Comparison of ENCODE assay signal across 8 cellular contexts in genomic region chr10:21953585-21954057, GRCh38. TPM values are rescaled to one million over a fixed set of nuclear protein-coding genes. Genes with fewer than 3 reads are reported as not detected.
A peak's percentile ranks its signal among the peaks of the same experiment; 100 is the strongest.
DNase-seq lines count a peak whose midpoint lies in the region; ATAC-seq and TF ChIP-seq lines count a peak whose summit lies in the region.

No MANE protein-coding gene starts in this region.

- BruUV-seq in Calu3 (replicated peaks; lab: Mats Ljungman, UMichigan) = no TSS peak

- H2AFZ ChIP-seq in KMS-11 (ENCODE audit: low read depth) (no peak overlapping the region), fibroblast of lung (ENCODE audit: low read length) (no peak overlapping the region)

- H3K27ac ChIP-seq in KMS-11 (no peak overlapping the region; the same call in 1 of the 2 replicates), fibroblast of lung (ENCODE audit: insufficient read depth, low read length) (no peak overlapping the region)

- peak overlapping the region; percentile 17; the same call in 1 of the 2 replicates for H3K4me2 ChIP-seq in KMS-11
- no peak overlapping the region for H3K4me2 ChIP-seq in fibroblast of lung (ENCODE audit: extremely low read depth, insufficient read depth, low read length)

- H4K20me1 ChIP-seq in KMS-11 (ENCODE audit: insufficient read depth) (peaks cover 11% of the 10 kb centered on the region; the same call in 1 of the 2 replicates), fibroblast of lung (ENCODE audit: control insufficient read depth, extremely low read depth, insufficient read depth, low read length) (no peaks in the 10 kb centered on the region)

- no peak overlapping the region for H3K4me3 Mint-ChIP-seq in Calu3 (ENCODE audit: low read depth, unreplicated experiment)
- H3K4me3 Mint-ChIP-seq in activated T-helper 1 cell treated with anti-CD3 and anti-CD28 coated beads, Interleukin-12 subunit alpha, Interleukin-12 subunit beta, Interleukin-2, Interleukin-4 antibody, amounts not matched to agents 30 ng/mL and 10 ng/mL and 1 ng/mL, durations not matched to agents 14 hours and 24 hours and 36 hours = no peak overlapping the region

- no peaks in the 10 kb centered on the region for H3K9me3 ChIP-seq in fibroblast of lung (ENCODE audit: control insufficient read depth, insufficient read depth, low read depth, low read length)

- no peaks in the 10 kb centered on the region for H3K36me3 ChIP-seq in KMS-11 (ENCODE audit: insufficient read depth)
- H3K36me3 ChIP-seq in fibroblast of lung (ENCODE audit: control insufficient read depth, insufficient read depth, low read length) = no peaks in the 10 kb centered on the region

- no peaks in the 10 kb centered on the region for H3K27me3 Mint-ChIP-seq in Calu3 (ENCODE audit: unreplicated experiment)
- peaks cover 2% of the 10 kb centered on the region for H3K27me3 Mint-ChIP-seq in activated T-helper 1 cell treated with anti-CD3 and anti-CD28 coated beads, Interleukin-12 subunit alpha, Interleukin-12 subunit beta, Interleukin-2, Interleukin-4 antibody, amounts not matched to agents 30 ng/mL and 10 ng/mL and 1 ng/mL, durations not matched to agents 14 hours and 24 hours and 36 hours (ENCODE audit: insufficient read depth)

- DNase-seq in AG09309 (ENCODE audit: low read depth) (peak; percentile 23), SHP77 treated with DMSO at 0.1 percent for 48 hours (lab: John Stamatoyannopoulos, UW) (peak; percentile 48), fibroblast of lung (ENCODE audit: low read depth in 2 of 2) (peak; percentile 61 to 72), renal cortical epithelial cell (ENCODE audit: low read depth) (peak; percentile 49), Calu3 (no peak)
- DNase-seq in activated T-helper 1 cell treated with anti-CD3 and anti-CD28 coated beads, Interleukin-12 subunit alpha, Interleukin-12 subunit beta, Interleukin-2, Interleukin-4 antibody, amounts not matched to agents 30 ng/mL and 10 ng/mL and 1 ng/mL, durations not matched to agents 14 hours and 24 hours and 36 hours (ENCODE audit: low spot score) = no peak

- no peaks in the 10 kb centered on the region for H3K36me3 Mint-ChIP-seq in Calu3 (ENCODE audit: insufficient read depth, unreplicated experiment)
- H3K36me3 Mint-ChIP-seq in activated T-helper 1 cell treated with anti-CD3 and anti-CD28 coated beads, Interleukin-12 subunit alpha, Interleukin-12 subunit beta, Interleukin-2, Interleukin-4 antibody, amounts not matched to agents 30 ng/mL and 10 ng/mL and 1 ng/mL, durations not matched to agents 14 hours and 24 hours and 36 hours (ENCODE audit: low read depth) = no peaks in the 10 kb centered on the region

- H3K27me3 ChIP-seq in KMS-11 (ENCODE audit: insufficient read depth, low read depth) (no peaks in the 10 kb centered on the region), fibroblast of lung (ENCODE audit: control insufficient read depth, insufficient read depth, low read length) (no peaks in the 10 kb centered on the region)

- TF ChIP-seq CTCF in AG09309 (IDR thresholded peaks at IDR 0.05; ENCODE audit: control insufficient read depth, insufficient read depth, low read depth, low read length, missing control alignments) = peak; percentile 44
- TF ChIP-seq CTCF in KMS-11 (conservative IDR thresholded peaks at IDR 0.05; ENCODE audit: low read depth, low read length) = peak; percentile 49; the same call in 1 of the 2 replicates
- peak; percentile 32 to 40 for TF ChIP-seq CTCF in fibroblast of lung (conservative IDR thresholded peaks at IDR 0.05 in 1 of 2, IDR thresholded peaks at IDR 0.05 in 1 of 2; ENCODE audit: low read depth in 1 of 2, low read length in 2 of 2)
- TF ChIP-seq CTCF in Calu3 (IDR thresholded peaks at IDR 0.05; ENCODE audit: unreplicated experiment) = no peak

- intact Hi-C loops in Calu3 (cut with micrococcal nuclease; ENCODE audit: unreplicated experiment) = loop anchor here (1.0 to 10.0 kb wide), 3 partner anchors 456 to 879 kb away; no protein-coding TSS in a partner anchor
- intact Hi-C loops in activated T-helper 1 cell treated with anti-CD3 and anti-CD28 coated beads, Interleukin-12 subunit alpha, Interleukin-12 subunit beta, Interleukin-2, Interleukin-4 antibody, amounts not matched to agents 30 ng/mL and 10 ng/mL and 1 ng/mL, durations not matched to agents 14 hours and 24 hours and 36 hours (cut with micrococcal nuclease) = loop anchor here (1.0 to 5.0 kb wide), 6 partner anchors 221 to 875 kb away; partner anchors contain the start of gene MLLT10

- H3K27ac Mint-ChIP-seq in Calu3 (ENCODE audit: unreplicated experiment) = no peak overlapping the region
- no peak overlapping the region for H3K27ac Mint-ChIP-seq in activated T-helper 1 cell treated with anti-CD3 and anti-CD28 coated beads, Interleukin-12 subunit alpha, Interleukin-12 subunit beta, Interleukin-2, Interleukin-4 antibody, amounts not matched to agents 30 ng/mL and 10 ng/mL and 1 ng/mL, durations not matched to agents 14 hours and 24 hours and 36 hours

- H3K4me1 ChIP-seq in KMS-11 (ENCODE audit: low read depth, poor library complexity, severe bottlenecking) (peaks cover 49% of the 10 kb centered on the region), fibroblast of lung (ENCODE audit: control insufficient read depth, extremely low read depth, insufficient read depth, low read length) (no peaks in the 10 kb centered on the region)

- H3K79me2 ChIP-seq in KMS-11 (ENCODE audit: insufficient read depth, low read depth) (peaks cover 83% of the 10 kb centered on the region), fibroblast of lung (ENCODE audit: control insufficient read depth, insufficient read depth, low read length) (no peaks in the 10 kb centered on the region)

- H3K9ac ChIP-seq in KMS-11 (no peak overlapping the region), fibroblast of lung (ENCODE audit: insufficient read depth, low read length) (no peak overlapping the region)

- CTCF ChIA-PET in Calu3 (lab: Charles Lee) = interaction anchor here (0.6 to 2.1 kb wide), 7 partner anchors 371 to 992 kb away, joined by 3 to 20 read pairs (median 7); no protein-coding TSS in a partner anchor

- no peak overlapping the region for H3K4me3 ChIP-seq in AG09309 (ENCODE audit: control insufficient read depth, low read depth, low read length)
- H3K4me3 ChIP-seq in KMS-11 (IDR thresholded peaks at IDR 0.05; ENCODE audit: insufficient read depth, low read depth, low read length) = no peak overlapping the region
- H3K4me3 ChIP-seq in fibroblast of lung (replicated peaks in 1 of 4; ENCODE audit: control extremely low read depth in 1 of 4, insufficient read depth in 1 of 4, low read depth in 3 of 4, low read length in 4 of 4) = no peak overlapping the region

- H3K4me1 Mint-ChIP-seq in Calu3 (ENCODE audit: low read depth, unreplicated experiment) = no peaks in the 10 kb centered on the region
- H3K4me1 Mint-ChIP-seq in activated T-helper 1 cell treated with anti-CD3 and anti-CD28 coated beads, Interleukin-12 subunit alpha, Interleukin-12 subunit beta, Interleukin-2, Interleukin-4 antibody, amounts not matched to agents 30 ng/mL and 10 ng/mL and 1 ng/mL, durations not matched to agents 14 hours and 24 hours and 36 hours (ENCODE audit: low read depth) = peaks cover 6% of the 10 kb centered on the region

- ATAC-seq in GM18502 (IDR thresholded peaks at IDR 0.05; ENCODE audit: poor library complexity, unreplicated experiment) = peak; percentile 52

- H3K9me3 Mint-ChIP-seq in Calu3 (ENCODE audit: low read depth, unreplicated experiment) = no peaks in the 10 kb centered on the region
- H3K9me3 Mint-ChIP-seq in activated T-helper 1 cell treated with anti-CD3 and anti-CD28 coated beads, Interleukin-12 subunit alpha, Interleukin-12 subunit beta, Interleukin-2, Interleukin-4 antibody, amounts not matched to agents 30 ng/mL and 10 ng/mL and 1 ng/mL, durations not matched to agents 14 hours and 24 hours and 36 hours = no peaks in the 10 kb centered on the region

RNA-seq across cellular contexts. Expression of gene DNAJC1, which starts 49.9 kb away (rescaled TPM):
- total RNA-seq in fibroblast of lung = 46.2 and 64.7 TPM in 2 replicates
- polyA plus RNA-seq in fibroblast of lung = 20.3 and 27.7 TPM in 2 replicates
- 18.1 and 24.1 TPM in 2 replicates for polyA plus RNA-seq in fibroblast of lung (2012)
- polyA minus RNA-seq in fibroblast of lung (ENCODE audit: low replicate concordance) = 5.6 and 6.8 TPM in 2 replicates
- 61.6 and 74.7 TPM in 2 replicates for total RNA-seq in renal cortical epithelial cell
- 15.9 and 17.0 TPM in 2 replicates for total RNA-seq in Calu3 (2022)
- 24.8 and 26.2 TPM in 2 replicates for total RNA-seq in activated T-helper 1 cell treated with anti-CD3 and anti-CD28 coated beads, Interleukin-12 subunit alpha, Interleukin-12 subunit beta, Interleukin-2, Interleukin-4 antibody, amounts not matched to agents 30 ng/mL and 10 ng/mL and 1 ng/mL, durations not matched to agents 14 hours and 24 hours and 36 hours

Comparison
In these comparisons a context has a peak if more than half of its experiments do, and no peak if none do; other contexts are left out.
1. DNase-seq: peak in AG09309 (single experiment), SHP77 treated with DMSO at 0.1 percent for 48 hours (single experiment), fibroblast of lung (2 of 2) and renal cortical epithelial cell (single experiment); none in Calu3 (single experiment) and activated T-helper 1 cell treated with anti-CD3 and anti-CD28 coated beads, Interleukin-12 subunit alpha, Interleukin-12 subunit beta, Interleukin-2, Interleukin-4 antibody, amounts not matched to agents 30 ng/mL and 10 ng/mL and 1 ng/mL, durations not matched to agents 14 hours and 24 hours and 36 hours (single experiment).